In the genomic region with DNA sequence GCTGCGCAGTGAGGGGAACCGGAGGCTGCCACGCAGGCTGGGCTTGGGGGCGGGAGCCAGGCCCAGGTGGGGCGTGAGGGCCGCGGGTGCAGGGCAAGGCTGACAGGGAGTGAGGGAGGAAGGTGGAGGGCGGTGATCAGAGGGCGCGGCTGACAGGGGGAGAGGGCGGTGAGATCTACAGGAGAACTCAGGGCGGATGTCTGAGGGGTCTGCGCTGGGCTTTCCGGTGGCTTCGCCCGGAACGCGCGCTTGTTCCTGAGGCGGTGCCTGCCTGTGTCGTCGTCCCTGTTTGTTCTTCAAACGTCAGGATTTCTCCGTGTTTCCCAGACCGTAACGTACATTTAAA, we compare ENCODE assay signal across 8 cellular contexts.
DNase-seq lines count a peak whose midpoint lies in the region; ATAC-seq, FAIRE-seq and TF ChIP-seq lines count a peak whose summit lies in the region.
"Not testable (repeated sequence)": the region's sequence is repeated elsewhere in the genome, so short reads cannot be mapped to it uniquely, and the experiment has no call there.

No MANE protein-coding gene starts in this region.

- not testable (repeated sequence) for H3K18ac ChIP-seq in IMR-90 (ENCODE audit: low read depth, low read length)

- H3K4me3 ChIP-seq in IMR-90 (ENCODE audit: insufficient read depth, low read depth, low read length): peak overlapping the region; percentile 14; the same call in 1 of the 2 replicates
- peak overlapping the region; percentile 10 for H3K4me3 ChIP-seq in astrocyte (ENCODE audit: insufficient read depth, low read depth, low read length)
- H3K4me3 ChIP-seq in iPS-15b (ENCODE audit: low read depth, low read length): peak overlapping the region; percentile 64
- H3K4me3 ChIP-seq in neural progenitor cell: not testable (repeated sequence)
- H3K4me3 ChIP-seq in testis: peak overlapping the region; percentile 0 to 5

- not testable (repeated sequence) for H2BK5ac ChIP-seq in IMR-90 (ENCODE audit: low read depth, low read length, poor library complexity, severe bottlenecking)

- H4K8ac ChIP-seq in IMR-90 (ENCODE audit: low read depth in 2 of 2, low read length in 2 of 2): not testable (repeated sequence)

- H3K27me3 ChIP-seq in IMR-90 (ENCODE audit: control insufficient read depth, insufficient read depth, low read length); astrocyte (ENCODE audit: insufficient read depth, low read length); iPS-15b (ENCODE audit: control insufficient read depth, insufficient read depth, low read length); neural progenitor cell; testis: not testable (repeated sequence)

- not testable (repeated sequence) for H2AFZ ChIP-seq in IMR-90 (replicated peaks; ENCODE audit: low read length, poor library complexity); neural progenitor cell (replicated peaks)
- peak overlapping the region; percentile 52 for H2AFZ ChIP-seq in astrocyte (ENCODE audit: low read depth, low read length)

- H3F3A ChIP-seq in neural progenitor cell (ENCODE audit: low read depth): not testable (repeated sequence)

- CTCF ChIA-PET in IMR-90 (lab: Yijun Ruan, JAX): not testable (repeated sequence)

- not testable (repeated sequence) for ATAC-seq in IMR-90 (ENCODE audit: low read depth)
- peak; percentile 29 for ATAC-seq in left colon

- TF ChIP-seq CTCF in IMR-90 (conservative IDR thresholded peaks at IDR 0.05; ENCODE audit: low read depth, low read length); astrocyte (IDR thresholded peaks at IDR 0.05; ENCODE audit: insufficient read depth, low read depth, low read length); glutamatergic neuron (IDR thresholded peaks at IDR 0.05; ENCODE audit: partially characterized antibody, unreplicated experiment); neural progenitor cell (IDR thresholded peaks at IDR 0.05); testis (IDR thresholded peaks at IDR 0.05): not testable (repeated sequence)

- H3K4me1 ChIP-seq in ES-I3 (ENCODE audit: insufficient read depth, low read length); IMR-90 (ENCODE audit: control insufficient read depth, insufficient read depth, low read length); astrocyte (ENCODE audit: insufficient read depth, low read length); iPS-15b (ENCODE audit: control insufficient read depth, insufficient read depth, low read length); neural progenitor cell; testis: not testable (repeated sequence)

- H3K23ac ChIP-seq in IMR-90 (ENCODE audit: low read depth, low read length): not testable (repeated sequence)

- intact Hi-C loops in IMR-90 (cut with micrococcal nuclease); left colon (cut with DNase I, micrococcal nuclease); testis (cut with DNase I; ENCODE audit: low total_unique reads): not testable (repeated sequence)

- H3K9me3 Mint-ChIP-seq in astrocyte (ENCODE audit: unreplicated experiment); glutamatergic neuron (ENCODE audit: unreplicated experiment); neural progenitor cell: not testable (repeated sequence)

- not testable (repeated sequence) for H3K79me2 ChIP-seq in astrocyte (ENCODE audit: insufficient read depth, low read length); neural progenitor cell (ENCODE audit: low read depth)

- WGBS in IMR-90 (ENCODE audit: extremely low coverage in 2 of 2, insufficient read length in 1 of 2), 2 experiments: no CpG with 5 or more reads among the region's 26 CpGs
- 8 to 11% methylated on average over 15 to 19 of the region's 26 CpGs for WGBS in testis, 2 donors

- H3K56ac ChIP-seq in IMR-90 (ENCODE audit: extremely low read depth, insufficient read depth, low read length): not testable (repeated sequence)

- H3K4me3 Mint-ChIP-seq in astrocyte (ENCODE audit: unreplicated experiment) (peak overlapping the region; percentile 50), glutamatergic neuron (ENCODE audit: unreplicated experiment) (peak overlapping the region; percentile 84), neural progenitor cell (peak overlapping the region; percentile 52)

- H3K9me3 ChIP-seq in ES-I3 (ENCODE audit: control insufficient read depth, insufficient read depth, low read length); IMR-90 (ENCODE audit: control insufficient read depth, insufficient read depth, low read length); astrocyte (ENCODE audit: insufficient read depth, low read depth, low read length); iPS-15b (ENCODE audit: control insufficient read depth, insufficient read depth, low read length); neural progenitor cell (ENCODE audit: low read depth); testis: not testable (repeated sequence)

- not testable (repeated sequence) for H3K4me2 ChIP-seq in IMR-90 (ENCODE audit: low read depth, low read length); neural progenitor cell
- H3K4me2 ChIP-seq in astrocyte (ENCODE audit: low read length): peak overlapping the region; percentile 44

- not testable (repeated sequence) for H3K9me1 ChIP-seq in IMR-90 (ENCODE audit: insufficient read depth, low read length)

- not testable (repeated sequence) for TF ChIP-seq RAD21 in IMR-90 (IDR thresholded peaks at IDR 0.05; ENCODE audit: low read length)

- not testable (repeated sequence) for H2AK5ac ChIP-seq in IMR-90 (ENCODE audit: low read depth, low read length)

- H3K27ac ChIP-seq in IMR-90 (ENCODE audit: insufficient read depth, low read length); astrocyte (ENCODE audit: low read depth, low read length); neural progenitor cell; testis: not testable (repeated sequence)

- not testable (repeated sequence) for DNase-seq in IMR-90; astrocyte (ENCODE audit: low read depth); left colon; testis
- DNase-seq in glutamatergic neuron (peak; percentile 46), neural progenitor cell (ENCODE audit: low spot score) (peak; percentile 9)

- not testable (repeated sequence) for H3K4me1 Mint-ChIP-seq in astrocyte (ENCODE audit: low read depth, unreplicated experiment); glutamatergic neuron (ENCODE audit: low read depth, unreplicated experiment); neural progenitor cell

- not testable (repeated sequence) for H3K27ac Mint-ChIP-seq in astrocyte (ENCODE audit: unreplicated experiment); glutamatergic neuron (ENCODE audit: unreplicated experiment); neural progenitor cell

- H2BK15ac ChIP-seq in IMR-90 (ENCODE audit: low read depth, low read length): not testable (repeated sequence)

- dilution Hi-C loops in IMR-90 (cut with HindIII; ENCODE audit: low sequenced_read_pairs, unreplicated experiment): not testable (repeated sequence)

- H3K79me1 ChIP-seq in IMR-90 (ENCODE audit: low read depth in 1 of 2, low read length in 2 of 2): not testable (repeated sequence)

- H2BK120ac ChIP-seq in IMR-90 (ENCODE audit: low read depth, low read length): not testable (repeated sequence)

- BruUV-seq in IMR-90 (replicated peaks; lab: Mats Ljungman, UMichigan): not testable (repeated sequence)

- H2AK9ac ChIP-seq in IMR-90 (replicated peaks; ENCODE audit: low read depth, low read length, poor library complexity): not testable (repeated sequence)

- not testable (repeated sequence) for FAIRE-seq in astrocyte (lab: Jason Lieb, UNC)

- TF ChIP-seq POLR2A in IMR-90 (IDR thresholded peaks at IDR 0.05; ENCODE audit: low read depth, low read length); testis (IDR thresholded peaks at IDR 0.05): not testable (repeated sequence)

- POLR2A ChIA-PET in IMR-90 (lab: Charles Lee; ENCODE audit: unreplicated experiment): not testable (repeated sequence)

- not testable (repeated sequence) for H3K36me3 Mint-ChIP-seq in astrocyte (ENCODE audit: low read depth, unreplicated experiment); glutamatergic neuron (ENCODE audit: unreplicated experiment); neural progenitor cell

- in situ Hi-C loops in IMR-90 (cut with MboI; ENCODE audit: low sequenced_read_pairs): not testable (repeated sequence)

- H3K36me3 ChIP-seq in ES-I3 (ENCODE audit: insufficient read depth, low read length); IMR-90 (ENCODE audit: control insufficient read depth, insufficient read depth, low read length); astrocyte (ENCODE audit: insufficient read depth, low read length); iPS-15b (ENCODE audit: control insufficient read depth, insufficient read depth, low read length); neural progenitor cell; testis (ENCODE audit: low read depth, missing control alignments): not testable (repeated sequence)

- not testable (repeated sequence) for H3K4ac ChIP-seq in IMR-90 (ENCODE audit: low read depth, low read length)

- H3K9ac ChIP-seq in ES-I3 (ENCODE audit: low read depth, low read length): peak overlapping the region; percentile 48; the same call in 1 of the 2 replicates
- H3K9ac ChIP-seq in IMR-90 (ENCODE audit: low read depth, low read length); astrocyte (ENCODE audit: low read length); iPS-15b (ENCODE audit: low read depth, low read length); neural progenitor cell: not testable (repeated sequence)

- not testable (repeated sequence) for H3K14ac ChIP-seq in IMR-90 (replicated peaks; ENCODE audit: low read depth, low read length)

- H4K5ac ChIP-seq in IMR-90 (ENCODE audit: low read depth, low read length): not testable (repeated sequence)

- H4K20me1 ChIP-seq in IMR-90 (ENCODE audit: insufficient read depth, low read length); astrocyte (ENCODE audit: insufficient read depth, low read length); neural progenitor cell (ENCODE audit: low read depth): not testable (repeated sequence)

- H2BK20ac ChIP-seq in IMR-90 (ENCODE audit: low read depth, low read length): not testable (repeated sequence)

- H3K27me3 Mint-ChIP-seq in astrocyte (ENCODE audit: low read depth, unreplicated experiment); glutamatergic neuron (ENCODE audit: unreplicated experiment); neural progenitor cell (ENCODE audit: insufficient read depth, low read depth): not testable (repeated sequence)

- H4K91ac ChIP-seq in IMR-90 (ENCODE audit: insufficient read depth, low read depth, low read length): not testable (repeated sequence)
